ENCODE assay signal across 1 cellular context in genomic region chr17:17149520-17150449, GRCh38.
TF ChIP-seq lines count a peak whose summit lies in the region.

No MANE protein-coding gene starts in this region.

TF ChIP-seq in GM12878, 131 proteins besides CTCF, POLR2A, EP300 and RAD21 (continued from another document):
- TF ChIP-seq RELB (IDR thresholded peaks at IDR 0.05; ENCODE audit: low read depth), result 0 out of 2 replicates have a peak, but pooled peaks have one; percentile 12
- no peak for TF ChIP-seq TARDBP (IDR thresholded peaks at IDR 0.05; ENCODE audit: borderline replicate concordance)
- TF ChIP-seq USF1 (IDR thresholded peaks at IDR 0.05; ENCODE audit: borderline replicate concordance, extremely low read length, insufficient read depth, low read depth, low read length), result no peak
- no peak for TF ChIP-seq NFIC (IDR thresholded peaks at IDR 0.05; ENCODE audit: low read depth, low read length)
- TF ChIP-seq ZNF24 (IDR thresholded peaks at IDR 0.05), result no peak
- no peak for TF ChIP-seq EED (IDR thresholded peaks at IDR 0.05; ENCODE audit: low read depth)
- no peak for TF ChIP-seq YBX1 (IDR thresholded peaks at IDR 0.05)
- no peak for TF ChIP-seq TCF3 (IDR thresholded peaks at IDR 0.05; ENCODE audit: borderline replicate concordance, insufficient read depth, low read depth, low read length)
- TF ChIP-seq, protein P1, sequence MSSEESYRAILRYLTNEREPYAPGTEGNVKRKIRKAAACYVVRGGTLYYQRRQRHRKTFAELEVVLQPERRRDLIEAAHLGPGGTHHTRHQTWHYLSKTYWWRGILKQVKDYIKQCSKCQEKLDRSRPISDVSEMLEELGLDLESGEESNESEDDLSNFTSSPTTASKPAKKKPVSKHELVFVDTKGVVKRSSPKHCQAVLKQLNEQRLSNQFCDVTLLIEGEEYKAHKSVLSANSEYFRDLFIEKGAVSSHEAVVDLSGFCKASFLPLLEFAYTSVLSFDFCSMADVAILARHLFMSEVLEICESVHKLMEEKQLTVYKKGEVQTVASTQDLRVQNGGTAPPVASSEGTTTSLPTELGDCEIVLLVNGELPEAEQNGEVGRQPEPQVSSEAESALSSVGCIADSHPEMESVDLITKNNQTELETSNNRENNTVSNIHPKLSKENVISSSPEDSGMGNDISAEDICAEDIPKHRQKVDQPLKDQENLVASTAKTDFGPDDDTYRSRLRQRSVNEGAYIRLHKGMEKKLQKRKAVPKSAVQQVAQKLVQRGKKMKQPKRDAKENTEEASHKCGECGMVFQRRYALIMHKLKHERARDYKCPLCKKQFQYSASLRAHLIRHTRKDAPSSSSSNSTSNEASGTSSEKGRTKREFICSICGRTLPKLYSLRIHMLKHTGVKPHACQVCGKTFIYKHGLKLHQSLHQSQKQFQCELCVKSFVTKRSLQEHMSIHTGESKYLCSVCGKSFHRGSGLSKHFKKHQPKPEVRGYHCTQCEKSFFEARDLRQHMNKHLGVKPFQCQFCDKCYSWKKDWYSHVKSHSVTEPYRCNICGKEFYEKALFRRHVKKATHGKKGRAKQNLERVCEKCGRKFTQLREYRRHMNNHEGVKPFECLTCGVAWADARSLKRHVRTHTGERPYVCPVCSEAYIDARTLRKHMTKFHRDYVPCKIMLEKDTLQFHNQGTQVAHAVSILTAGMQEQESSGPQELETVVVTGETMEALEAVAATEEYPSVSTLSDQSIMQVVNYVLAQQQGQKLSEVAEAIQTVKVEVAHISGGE (CRISPR knock-in tag; IDR thresholded peaks at IDR 0.05), result no peak
